ENCODE assay signal across 8 cellular contexts in genomic region chr17:42772945-42773289, GRCh38. TPM values are rescaled to one million over a fixed set of nuclear protein-coding genes. Genes with fewer than 3 reads are reported as not detected.
DNase-seq lines count a peak whose midpoint lies in the region; ATAC-seq, FAIRE-seq and TF ChIP-seq lines count a peak whose summit lies in the region.

No MANE protein-coding gene starts in this region.

- WGBS in ovary, 3 donors = 0 to 4% (median 3%) methylated on average over 3 of the region's 3 CpGs

- CTCF ChIA-PET in Calu3 (lab: Charles Lee) = interaction anchor here (0.6 to 2.0 kb wide), 10 partner anchors 9 to 351 kb away, joined by 3 to 26 read pairs (median 4); partner anchors contain the start of genes BECN1, MLX and PSMC3IP
- CTCF ChIA-PET in PC-3 (lab: Charles Lee) = interaction anchor here (1.9 kb wide), 1 partner anchor 9 kb away, joined by 5 read pairs; no protein-coding TSS in a partner anchor
- CTCF ChIA-PET in endothelial cell of umbilical vein (lab: Charles Lee) = interaction anchor here (0.7 to 4.8 kb wide), 11 partner anchors 10 to 225 kb away, joined by 3 to 53 read pairs (median 5); partner anchors contain the start of genes BECN1, CNTD1, COA3 and PSMC3IP

- POLR2A ChIA-PET in PC-3 (lab: Charles Lee; ENCODE audit: unreplicated experiment) (interaction anchor here (0.5 kb wide), 1 partner anchor 9 kb away, joined by 8 read pairs; no protein-coding TSS in a partner anchor), endothelial cell of umbilical vein (lab: Charles Lee) (interaction anchor here (1.1 to 1.5 kb wide), 3 partner anchors 9 to 12 kb away, joined by 3 to 6 read pairs (median 4); partner anchors contain the start of gene RAMP2)

- H3K27me3 ChIP-seq in PC-3 (ENCODE audit: low read length) (no peaks in the 10 kb centered on the region), endothelial cell of umbilical vein (ENCODE audit: control insufficient read depth in 2 of 2, insufficient read depth in 2 of 2, low read length in 2 of 2) (no peaks in the 10 kb centered on the region), ovary (no peaks in the 10 kb centered on the region)

- no peaks in the 10 kb centered on the region for H3K9me2 ChIP-seq in PC-3 (replicated peaks; ENCODE audit: low read length)

- dilution Hi-C loops in endothelial cell of umbilical vein (cut with MboI; ENCODE audit: extremely low pct_ligation_motif_present, low sequenced_read_pairs) = no loop called here

- H3K9me3 ChIP-seq in PC-3 (ENCODE audit: low read length) = no peaks in the 10 kb centered on the region
- no peaks in the 10 kb centered on the region for H3K9me3 ChIP-seq in endothelial cell of umbilical vein (replicated peaks; ENCODE audit: control insufficient read depth, insufficient read depth, low read length)
- no peaks in the 10 kb centered on the region for H3K9me3 ChIP-seq in ovary

- peaks cover 7% of the 10 kb centered on the region for H3F3A ChIP-seq in PC-3 (ENCODE audit: low read length, unreplicated experiment)

- intact Hi-C loops in Calu3 (cut with micrococcal nuclease; ENCODE audit: unreplicated experiment) (no loop called here), PC-3 (cut with micrococcal nuclease) (no loop called here), endothelial cell of umbilical vein (cut with micrococcal nuclease) (loop anchor here (1.0 kb wide), 1 partner anchor 10 kb away; no protein-coding TSS in a partner anchor), ovary (cut with DNase I) (loop anchor here in 1 of 4 donors (10.0 kb wide), 1 partner anchor 68 kb away; no protein-coding TSS in a partner anchor)

- no peaks in the 10 kb centered on the region for H3K9me3 Mint-ChIP-seq in Calu3 (ENCODE audit: low read depth, unreplicated experiment)

- peak overlapping the region; percentile 96 for H2AFZ ChIP-seq in PC-3 (ENCODE audit: low read length)
- H2AFZ ChIP-seq in endothelial cell of umbilical vein (ENCODE audit: low read depth, low read length) = peak overlapping the region; percentile 27

- DNase-seq in Calu3 (no peak), PC-3 (no peak), endothelial cell of umbilical vein (ENCODE audit: low read depth, low spot score) (no peak), ovary (no peak), NCI-H1105 (lab: John Stamatoyannopoulos, UW) (no peak), NCI-H1436 (lab: John Stamatoyannopoulos, UW) (no peak)

- H3K36me3 ChIP-seq in PC-3 (ENCODE audit: low read depth, low read length) (no peaks in the 10 kb centered on the region; the same call in 1 of the 2 replicates), endothelial cell of umbilical vein (ENCODE audit: control insufficient read depth in 2 of 2, extremely low read depth in 1 of 2, insufficient read depth in 2 of 2, low read length in 2 of 2) (no peaks in the 10 kb centered on the region), ovary (no peaks in the 10 kb centered on the region)

- peaks cover 26% of the 10 kb centered on the region for H3K79me2 ChIP-seq in PC-3 (ENCODE audit: low read length)
- H3K79me2 ChIP-seq in endothelial cell of umbilical vein (ENCODE audit: control insufficient read depth, insufficient read depth, low read length) = no peaks in the 10 kb centered on the region

- H3K27me3 Mint-ChIP-seq in Calu3 (ENCODE audit: unreplicated experiment) = peaks cover 7% of the 10 kb centered on the region

- TF ChIP-seq CTCF in Calu3 (IDR thresholded peaks at IDR 0.05; ENCODE audit: unreplicated experiment) (no peak), PC-3 (conservative IDR thresholded peaks at IDR 0.05; ENCODE audit: low read depth, low read length) (no peak), endothelial cell of umbilical vein (IDR thresholded peaks at IDR 0.05; ENCODE audit: extremely low read depth in 1 of 2, insufficient read depth in 1 of 2, low read depth in 1 of 2, low read length in 2 of 2) (no peak), ovary (IDR thresholded peaks at IDR 0.05) (no peak)

- H3K9me1 ChIP-seq in endothelial cell of umbilical vein (replicated peaks; ENCODE audit: control insufficient read depth, extremely low read depth, insufficient read depth, low read length) = no peaks in the 10 kb centered on the region

- peak overlapping the region; percentile 78 for H3K27ac Mint-ChIP-seq in Calu3 (ENCODE audit: unreplicated experiment)

- no peak for FAIRE-seq in endothelial cell of umbilical vein (lab: Jason Lieb, UNC)

- H3K9ac ChIP-seq in PC-3 (ENCODE audit: low read length) = peak overlapping the region; percentile 97
- peak overlapping the region; percentile 67 for H3K9ac ChIP-seq in endothelial cell of umbilical vein (replicated peaks; ENCODE audit: extremely low read depth, insufficient read depth, low read length)

- peaks cover 14% of the 10 kb centered on the region for H3K4me1 ChIP-seq in PC-3 (ENCODE audit: insufficient read depth, low read length)
- peaks cover 26% of the 10 kb centered on the region for H3K4me1 ChIP-seq in endothelial cell of umbilical vein (ENCODE audit: control insufficient read depth, extremely low read depth, insufficient read depth, low read length)
- H3K4me1 ChIP-seq in ovary (ENCODE audit: insufficient read depth) = peaks cover 2% of the 10 kb centered on the region

- H3K27ac ChIP-seq in PC-3 (ENCODE audit: low read length) (peak overlapping the region; percentile 81; the same call in 1 of the 2 replicates), endothelial cell of umbilical vein (ENCODE audit: insufficient read depth, low read depth, low read length) (peak overlapping the region; percentile 73), ovary (peak overlapping the region; percentile 48 to 84)

- BruUV-seq in Calu3 (replicated peaks; lab: Mats Ljungman, UMichigan) = TSS peak; percentile 86
- no TSS peak for BruUV-seq in PC-3 (replicated peaks; lab: Mats Ljungman, UMichigan)
- no TSS peak for BruUV-seq in endothelial cell of umbilical vein (replicated peaks; lab: Mats Ljungman, UMichigan)

- H3K4me3 ChIP-seq in PC-3 (ENCODE audit: low read length) = peak overlapping the region; percentile 99
- peak overlapping the region in 2 of 3 experiments; percentile 68 to 71 for H3K4me3 ChIP-seq in endothelial cell of umbilical vein (replicated peaks in 1 of 3; ENCODE audit: insufficient read depth in 1 of 3, low read depth in 1 of 3, low read length in 3 of 3)
- peak overlapping the region; percentile 80 for H3K4me3 ChIP-seq in ovary

- H3K4me2 ChIP-seq in PC-3 (ENCODE audit: low read length) (peak overlapping the region; percentile 99), endothelial cell of umbilical vein (ENCODE audit: insufficient read depth, low read length) (peak overlapping the region; percentile 25)

- H3K36me3 Mint-ChIP-seq in Calu3 (ENCODE audit: insufficient read depth, unreplicated experiment) = peaks cover 31% of the 10 kb centered on the region

- TF ChIP-seq EP300 in ovary (IDR thresholded peaks at IDR 0.05) = no peak

- H3K4me3 Mint-ChIP-seq in Calu3 (ENCODE audit: low read depth, unreplicated experiment) = peak overlapping the region; percentile 90

- TF ChIP-seq POLR2A in endothelial cell of umbilical vein (IDR thresholded peaks at IDR 0.05; ENCODE audit: low read depth, low read length) (no peak), ovary (IDR thresholded peaks at IDR 0.05) (no peak)

- ATAC-seq in PC-3 (no peak), GM18868 (IDR thresholded peaks at IDR 0.05; ENCODE audit: unreplicated experiment) (no peak), GM19455 (IDR thresholded peaks at IDR 0.05; ENCODE audit: unreplicated experiment) (no peak)

- peaks cover 18% of the 10 kb centered on the region for H3K4me1 Mint-ChIP-seq in Calu3 (ENCODE audit: low read depth, unreplicated experiment)

- H4K20me1 ChIP-seq in PC-3 (ENCODE audit: low read length) (no peaks in the 10 kb centered on the region), endothelial cell of umbilical vein (replicated peaks; ENCODE audit: control insufficient read depth, extremely low read depth, insufficient read depth, low read length) (no peaks in the 10 kb centered on the region)

RNA-seq across cellular contexts. Expression of gene VPS25, which starts 0.3 kb away (rescaled TPM):
- total RNA-seq in Calu3 (2022) (93.9 and 101 TPM in 2 replicates), PC-3 (2014; rRNA removed) (56.7 and 62.0 TPM in 2 replicates), endothelial cell of umbilical vein (45.0 and 47.1 TPM in 2 replicates), ovary (10 to 100 TPM; 33.7 to 49.1 (median 35.8) TPM)
- polyA plus RNA-seq in endothelial cell of umbilical vein (86.8 and 107 TPM in 2 replicates), ovary (10 to 100 TPM; 49.0 to 56.5 TPM)
- 89.2 and 95.6 TPM in 2 replicates for polyA plus RNA-seq in endothelial cell of umbilical vein (2011; cell fraction: cytosol; rRNA removed)
- polyA plus RNA-seq in endothelial cell of umbilical vein (2011; cell fraction: nucleus; rRNA removed) = 47.0 and 54.4 TPM in 2 replicates
- polyA plus RNA-seq in endothelial cell of umbilical vein (2012) = 47.5 and 51.4 TPM in 2 replicates
- polyA minus RNA-seq in endothelial cell of umbilical vein = 47.0 and 50.3 TPM in 2 replicates
- 30.5 TPM for polyA minus RNA-seq in endothelial cell of umbilical vein (2011; cell fraction: cytosol; rRNA and poly(A)+ RNA removed)
- polyA minus RNA-seq in endothelial cell of umbilical vein (2011; cell fraction: nucleus; rRNA and poly(A)+ RNA removed) = 16.3 and 21.8 TPM in 2 replicates

RNA-seq across cellular contexts. Expression of gene WNK4, which starts 7.5 kb away (rescaled TPM):
- total RNA-seq in Calu3 (2022) (0.33 and 0.73 TPM in 2 replicates), PC-3 (2014; rRNA removed) (13.0 and 17.4 TPM in 2 replicates), endothelial cell of umbilical vein (1.9 TPM in 2 replicates), ovary (10 to 100 TPM in 1 of 7 donors, 1 to 10 TPM in 6; 1.5 to 11.9 (median 3.4) TPM)
- polyA plus RNA-seq in endothelial cell of umbilical vein (0.48 and 0.84 TPM in 2 replicates), ovary (1 to 10 TPM; 1.1 to 1.5 TPM)
- 0.58 and 0.75 TPM in 2 replicates for polyA plus RNA-seq in endothelial cell of umbilical vein (2011; cell fraction: cytosol; rRNA removed)
- 3.7 and 4.0 TPM in 2 replicates for polyA plus RNA-seq in endothelial cell of umbilical vein (2011; cell fraction: nucleus; rRNA removed)
- polyA plus RNA-seq in endothelial cell of umbilical vein (2012) = 0.60 and 1.7 TPM in 2 replicates
- 1.1 and 1.5 TPM in 2 replicates for polyA minus RNA-seq in endothelial cell of umbilical vein
- 1.0 TPM for polyA minus RNA-seq in endothelial cell of umbilical vein (2011; cell fraction: cytosol; rRNA and poly(A)+ RNA removed)
- polyA minus RNA-seq in endothelial cell of umbilical vein (2011; cell fraction: nucleus; rRNA and poly(A)+ RNA removed) = 0.63 and 3.1 TPM in 2 replicates

RNA-seq across cellular contexts. Expression of gene RAMP2, which starts 11.9 kb away (rescaled TPM):
- total RNA-seq in Calu3 (2022) (not detected in 2 replicates), PC-3 (2014; rRNA removed) (not detected in 2 replicates), endothelial cell of umbilical vein (71.0 and 106 TPM in 2 replicates), ovary (10 to 100 TPM in 6 of 7 donors, 1 to 10 TPM in 1; 4.4 to 53.7 (median 19.6) TPM)
- polyA plus RNA-seq in endothelial cell of umbilical vein (192 and 262 TPM in 2 replicates), ovary (10 to 100 TPM; 39.6 to 98.5 TPM)
- 115 and 122 TPM in 2 replicates for polyA plus RNA-seq in endothelial cell of umbilical vein (2011; cell fraction: cytosol; rRNA removed)
- 16.0 and 28.9 TPM in 2 replicates for polyA plus RNA-seq in endothelial cell of umbilical vein (2011; cell fraction: nucleus; rRNA removed)
- polyA plus RNA-seq in endothelial cell of umbilical vein (2012) = 26.8 and 43.4 TPM in 2 replicates
- polyA minus RNA-seq in endothelial cell of umbilical vein = 72.9 and 78.0 TPM in 2 replicates
- polyA minus RNA-seq in endothelial cell of umbilical vein (2011; cell fraction: cytosol; rRNA and poly(A)+ RNA removed) = not detected
- 6.3 and 9.4 TPM in 2 replicates for polyA minus RNA-seq in endothelial cell of umbilical vein (2011; cell fraction: nucleus; rRNA and poly(A)+ RNA removed)

RNA-seq across cellular contexts. Expression of gene COA3, which starts 25.6 kb away (rescaled TPM):
- total RNA-seq in Calu3 (2022) (98.8 and 99.9 TPM in 2 replicates), PC-3 (2014; rRNA removed) (44.6 and 49.6 TPM in 2 replicates), endothelial cell of umbilical vein (56.6 and 57.5 TPM in 2 replicates), ovary (10 to 100 TPM; 49.1 to 78.2 (median 62.9) TPM)
- polyA plus RNA-seq in endothelial cell of umbilical vein (126 and 139 TPM in 2 replicates), ovary (10 to 100 TPM; 77.6 to 80.0 TPM)
- 118 and 121 TPM in 2 replicates for polyA plus RNA-seq in endothelial cell of umbilical vein (2011; cell fraction: cytosol; rRNA removed)
- 34.4 and 38.4 TPM in 2 replicates for polyA plus RNA-seq in endothelial cell of umbilical vein (2011; cell fraction: nucleus; rRNA removed)
- 102 and 105 TPM in 2 replicates for polyA plus RNA-seq in endothelial cell of umbilical vein (2012)
- 45.6 and 56.9 TPM in 2 replicates for polyA minus RNA-seq in endothelial cell of umbilical vein
- 29.8 TPM for polyA minus RNA-seq in endothelial cell of umbilical vein (2011; cell fraction: cytosol; rRNA and poly(A)+ RNA removed)
- polyA minus RNA-seq in endothelial cell of umbilical vein (2011; cell fraction: nucleus; rRNA and poly(A)+ RNA removed) = 11.0 and 16.0 TPM in 2 replicates

RNA-seq across cellular contexts. Expression of gene CNTD1, which starts 25.7 kb away (rescaled TPM):
- 0.54 TPM in 1 of 2 replicates, not detected in the other for total RNA-seq in Calu3 (2022)
- not detected in 2 replicates for total RNA-seq in PC-3 (2014; rRNA removed)
- total RNA-seq in endothelial cell of umbilical vein = not detected in 2 replicates
- polyA plus RNA-seq in endothelial cell of umbilical vein = not detected in 2 replicates
- polyA plus RNA-seq in endothelial cell of umbilical vein (2011; cell fraction: cytosol; rRNA removed) = not detected in 2 replicates
- not detected in 2 replicates for polyA plus RNA-seq in endothelial cell of umbilical vein (2011; cell fraction: nucleus; rRNA removed)
- polyA plus RNA-seq in endothelial cell of umbilical vein (2012) = 0.49 and 0.92 TPM in 2 replicates
- polyA minus RNA-seq in endothelial cell of umbilical vein = not detected in 2 replicates
- not detected for polyA minus RNA-seq in endothelial cell of umbilical vein (2011; cell fraction: cytosol; rRNA and poly(A)+ RNA removed)
- not detected in 2 replicates for polyA minus RNA-seq in endothelial cell of umbilical vein (2011; cell fraction: nucleus; rRNA and poly(A)+ RNA removed)
- total RNA-seq in ovary = under 1 TPM in 5 of 7 donors, not detected in 2; 0.30 to 0.79 (median 0.33) TPM
- under 1 TPM; 0.22 to 0.36 TPM for polyA plus RNA-seq in ovary
